In the genomic region with DNA sequence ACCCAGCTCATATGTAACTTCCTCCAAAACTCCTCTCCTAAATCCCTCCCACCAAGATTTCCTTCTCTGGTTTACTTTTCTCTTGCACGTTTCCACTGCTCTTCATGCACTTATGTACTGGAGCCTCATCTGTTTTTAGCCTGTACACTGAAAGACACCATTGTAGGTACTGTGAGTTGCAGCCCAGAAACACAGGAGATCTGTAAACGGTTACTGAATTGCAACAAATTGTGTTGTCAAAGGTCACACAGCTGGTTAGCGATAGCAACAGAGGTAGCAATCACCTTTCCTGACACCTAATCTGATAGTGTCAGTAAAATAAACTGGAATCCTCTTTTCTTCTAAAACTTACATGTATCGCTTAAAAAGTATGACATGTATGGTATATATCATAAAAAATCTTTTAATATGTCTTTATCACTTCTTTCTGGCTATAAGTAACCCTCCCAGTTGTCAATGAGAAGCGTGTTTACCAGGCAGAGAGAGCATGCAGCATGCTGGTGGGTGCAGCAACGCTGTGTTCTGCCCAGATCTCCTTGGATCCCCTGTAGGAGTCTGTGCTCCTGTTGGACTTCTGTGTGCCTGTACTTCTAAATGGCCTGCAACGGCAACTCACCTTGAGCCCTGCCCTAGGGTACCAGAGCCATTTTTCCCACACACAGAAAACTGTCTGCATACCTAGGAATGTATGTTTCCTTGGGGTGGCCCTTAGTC, we compare ENCODE assay signal across 20 cellular contexts.
DNase-seq lines count a peak whose midpoint lies in the region; ATAC-seq, FAIRE-seq and TF ChIP-seq lines count a peak whose summit lies in the region.
"Had no signal": no experiment of that assay in that cellular context is flagged by ENCODE, and none has a peak within 500 bp of the region (broad histone marks: within the 10 kb centered on the region; RNA-seq: fewer than 3 reads in every experiment).

No MANE protein-coding gene starts in this region.

- no peak for TF ChIP-seq POLR2A in H1 (IDR thresholded peaks at IDR 0.05; ENCODE audit: control extremely low read depth in 1 of 2, low read depth in 2 of 2, low read length in 2 of 2)

- peak overlapping the region; percentile 96; the same call in 1 of the 2 replicates for H2BK12ac ChIP-seq in H1 (ENCODE audit: low read depth, low read length)

- H3F3A ChIP-seq in GM23338 (replicated peaks; ENCODE audit: low read depth) = no peaks in the 10 kb centered on the region

- no peak overlapping the region for H3K4me3 ChIP-seq in GM23338
- H3K4me3 ChIP-seq in KMS-11 (IDR thresholded peaks at IDR 0.05; ENCODE audit: insufficient read depth, low read depth, low read length) = no peak overlapping the region
- no peak overlapping the region for H3K4me3 ChIP-seq in H1 (ENCODE audit: extremely low read depth in 1 of 4, insufficient read depth in 2 of 4, low read depth in 3 of 4, low read length in 4 of 4)
- H3K4me3 ChIP-seq in psoas muscle = no peak overlapping the region
- H3K4me3 ChIP-seq: BLaER1 had no signal

- DNase-seq in GM23338 (ENCODE audit: low spot score) (no peak), H1 (ENCODE audit: low read depth in 1 of 2, low spot score in 2 of 2) (no peak), psoas muscle (no peak), AG08396 (ENCODE audit: low spot score) (no peak), immature natural killer cell (no peak)
- DNase-seq: CD4-positive, alpha-beta T cell; COR-L47; DMS153; Karpas-422; NCI-H1417; NCI-H1694 treated with DMSO at 0.1 percent for 48 hours; NCI-H446 treated with DMSO at 0.1 percent for 48 hours; NCI-H526 treated with DMSO at 0.1 percent for 48 hours; OCI-M1 had no signal

- H3K9me3 ChIP-seq in H1 (ENCODE audit: insufficient read depth in 2 of 2, low read depth in 1 of 2, low read length in 1 of 2) = no peaks in the 10 kb centered on the region
- no peaks in the 10 kb centered on the region for H3K9me3 ChIP-seq in psoas muscle
- H3K9me3 ChIP-seq: BLaER1 had no signal

- H4K20me1 ChIP-seq in GM23338 (replicated peaks; ENCODE audit: insufficient read depth) (no peaks in the 10 kb centered on the region), KMS-11 (ENCODE audit: insufficient read depth) (no peaks in the 10 kb centered on the region), H1 (replicated peaks in 1 of 2; ENCODE audit: control insufficient read depth in 1 of 2, insufficient read depth in 2 of 2, low read length in 2 of 2) (no peaks in the 10 kb centered on the region)
- H4K20me1 ChIP-seq: BLaER1 had no signal

- H2AK5ac ChIP-seq in H1 (ENCODE audit: low read depth, low read length) = 0 out of 2 replicates have a peak overlapping the region, but pooled peaks have one; percentile 80

- TF ChIP-seq CTCF in GM23338 (conservative IDR thresholded peaks at IDR 0.05; ENCODE audit: low read depth in 2 of 2) = no peak
- no peak for TF ChIP-seq CTCF in KMS-11 (conservative IDR thresholded peaks at IDR 0.05; ENCODE audit: low read depth, low read length)
- no peak for TF ChIP-seq CTCF in H1 (IDR thresholded peaks at IDR 0.05; ENCODE audit: control extremely low read depth in 1 of 3, insufficient read depth in 1 of 3, low read depth in 1 of 3, low read length in 3 of 3)
- TF ChIP-seq CTCF in nephron (IDR thresholded peaks at IDR 0.05; ENCODE audit: unreplicated experiment in 3 of 3) = no peak
- TF ChIP-seq CTCF in psoas muscle (IDR thresholded peaks at IDR 0.05) = no peak

- H3K4me3 Mint-ChIP-seq in GM23338 (no peak overlapping the region), nephron (no peak overlapping the region), immature natural killer cell (no peak overlapping the region)
- H3K4me3 Mint-ChIP-seq: CD4-positive, alpha-beta T cell had no signal

- H3K36me3 Mint-ChIP-seq in GM23338 (ENCODE audit: low read depth) = no peaks in the 10 kb centered on the region
- H3K36me3 Mint-ChIP-seq in nephron (ENCODE audit: low read depth) = no peaks in the 10 kb centered on the region
- no peaks in the 10 kb centered on the region for H3K36me3 Mint-ChIP-seq in immature natural killer cell

- no peak overlapping the region for H3K4ac ChIP-seq in H1 (replicated peaks; ENCODE audit: insufficient read length, low read depth, low read length)

- no peak overlapping the region for H3K14ac ChIP-seq in H1 (ENCODE audit: insufficient read length)

- H3K23me2 ChIP-seq in H1 (ENCODE audit: low read depth, low read length) = no peaks in the 10 kb centered on the region

- WGBS in H1 (ENCODE audit: extremely low coverage in 1 of 2, insufficient coverage in 1 of 2, insufficient read length in 1 of 2, insufficient replicate concordance in 2 of 2, low coverage in 1 of 2, low lambda C conversion rate in 2 of 2, missing lambda C conversion rate in 1 of 2), 2 experiments = 89 to 100% methylated on average over 1 to 7 of the region's 7 CpGs
- 93 to 95% (median 94%) methylated on average over 7 of the region's 7 CpGs for WGBS in psoas muscle, 3 donors

- ATAC-seq in GM23338 (no peak), psoas muscle (no peak), HG03571 (IDR thresholded peaks at IDR 0.05; ENCODE audit: unreplicated experiment) (no peak)
- ATAC-seq: Right ventricle myocardium inferior had no signal

- H3K9me2 ChIP-seq in GM23338 (ENCODE audit: insufficient read depth) = peaks cover 11% of the 10 kb centered on the region

- H4K8ac ChIP-seq in H1 (ENCODE audit: extremely low read depth, insufficient read depth, low read length) = no peak overlapping the region

- POLR2A ChIA-PET in H1 (lab: Charles Lee; ENCODE audit: partially characterized antibody) = no interaction called here

- no peak overlapping the region for H4K91ac ChIP-seq in H1 (replicated peaks; ENCODE audit: insufficient read length, low read length)

- H3K4me2 ChIP-seq in GM23338 = no peak overlapping the region
- H3K4me2 ChIP-seq in KMS-11 = no peak overlapping the region
- H3K4me2 ChIP-seq in H1 (ENCODE audit: insufficient read depth in 1 of 2, low read depth in 2 of 2, low read length in 2 of 2) = no peak overlapping the region
- H3K4me2 ChIP-seq: BLaER1 had no signal

- H3K27ac Mint-ChIP-seq in GM23338 (no peak overlapping the region), nephron (peak overlapping the region; percentile 36 to 94 (median 70)), immature natural killer cell (no peak overlapping the region)
- H3K27ac Mint-ChIP-seq: CD4-positive, alpha-beta T cell had no signal

- no peaks in the 10 kb centered on the region for H3K79me1 ChIP-seq in H1 (ENCODE audit: low read depth, low read length)

- H3K27me3 Mint-ChIP-seq in GM23338 (ENCODE audit: insufficient read depth, low read depth, poor library complexity) (peaks cover 3% of the 10 kb centered on the region), nephron (ENCODE audit: low read depth) (no peaks in the 10 kb centered on the region), immature natural killer cell (ENCODE audit: low read depth in 3 of 3) (peaks cover 0 to 24% (median 16%) of the 10 kb centered on the region in 3 donors)

- H2BK5ac ChIP-seq in H1 (ENCODE audit: low read depth, low read length) = no peak overlapping the region

- peaks cover 16% of the 10 kb centered on the region for H3K4me1 ChIP-seq in GM23338 (ENCODE audit: insufficient read depth)
- peaks cover 41% of the 10 kb centered on the region for H3K4me1 ChIP-seq in KMS-11 (ENCODE audit: low read depth, poor library complexity, severe bottlenecking)
- H3K4me1 ChIP-seq in H1 (replicated peaks in 1 of 4; ENCODE audit: control insufficient read depth in 3 of 4, insufficient read depth in 4 of 4, low read length in 3 of 4) = peaks cover 0 to 16% (median 6%) of the 10 kb centered on the region in 4 experiments; a peak in 4 of 7 replicates
- H3K4me1 ChIP-seq in psoas muscle = no peaks in the 10 kb centered on the region
- H3K4me1 ChIP-seq: BLaER1 had no signal

- peak overlapping the region; percentile 52; the same call in 1 of the 2 replicates for H2AFZ ChIP-seq in GM23338
- no peak overlapping the region; the same call in 1 of the 2 replicates for H2AFZ ChIP-seq in KMS-11 (ENCODE audit: low read depth)
- no peak overlapping the region for H2AFZ ChIP-seq in H1 (ENCODE audit: low read length)

- H2BK15ac ChIP-seq in H1 (ENCODE audit: low read length) = no peak overlapping the region

- H3K18ac ChIP-seq in H1 (ENCODE audit: extremely low read depth, low read length) = no peak overlapping the region

- peak overlapping the region; percentile 65; the same call in 1 of the 2 replicates for H3K9ac ChIP-seq in KMS-11
- no peak overlapping the region for H3K9ac ChIP-seq in H1 (replicated peaks in 1 of 4; ENCODE audit: extremely low read depth in 1 of 4, low read depth in 3 of 4, low read length in 3 of 4)
- H3K9ac ChIP-seq: BLaER1 had no signal

- H3K27ac ChIP-seq in GM23338 (ENCODE audit: low read depth) (no peak overlapping the region), KMS-11 (peak overlapping the region; percentile 92; the same call in 1 of the 2 replicates), H1 (ENCODE audit: low read depth, low read length) (no peak overlapping the region), psoas muscle (no peak overlapping the region)
- H3K27ac ChIP-seq: BLaER1 had no signal

- TF ChIP-seq RAD21 in H1 (IDR thresholded peaks at IDR 0.05 in 1 of 2, conservative IDR thresholded peaks at IDR 0.05 in 1 of 2; ENCODE audit: low read depth in 2 of 2, low read length in 2 of 2) = no peak

- intact Hi-C loops in psoas muscle (cut with DNase I) = no loop called here

- H3K23ac ChIP-seq in H1 (ENCODE audit: insufficient read length) = no peak overlapping the region

- H2BK20ac ChIP-seq in H1 (ENCODE audit: low read length) = no peak overlapping the region

- H3K56ac ChIP-seq in H1 (replicated peaks; ENCODE audit: insufficient read length, low read depth, low read length) = no peak overlapping the region

- H3K79me2 ChIP-seq in GM23338 (replicated peaks; ENCODE audit: insufficient read depth) = no peaks in the 10 kb centered on the region
- no peaks in the 10 kb centered on the region for H3K79me2 ChIP-seq in KMS-11 (ENCODE audit: insufficient read depth, low read depth)
- H3K79me2 ChIP-seq in H1 (ENCODE audit: control insufficient read depth in 1 of 2, insufficient read depth in 2 of 2, low read length in 2 of 2) = no peaks in the 10 kb centered on the region

- TF ChIP-seq EP300 in H1 (IDR thresholded peaks at IDR 0.05; ENCODE audit: borderline replicate concordance in 1 of 2, low read depth in 2 of 2, low read length in 2 of 2) = no peak

- H2BK120ac ChIP-seq in H1 (replicated peaks; ENCODE audit: low read depth, low read length) = no peak overlapping the region

- peaks cover 20% of the 10 kb centered on the region for H3K4me1 Mint-ChIP-seq in GM23338
- peaks cover 23% of the 10 kb centered on the region for H3K4me1 Mint-ChIP-seq in nephron
- no peaks in the 10 kb centered on the region for H3K4me1 Mint-ChIP-seq in immature natural killer cell

- H3K27me3 ChIP-seq in GM23338 (ENCODE audit: insufficient read depth) (no peaks in the 10 kb centered on the region), KMS-11 (ENCODE audit: insufficient read depth, low read depth) (no peaks in the 10 kb centered on the region), H1 (replicated peaks in 1 of 4; ENCODE audit: control insufficient read depth in 3 of 4, extremely low read depth in 1 of 4, insufficient read depth in 3 of 4, low read length in 3 of 4) (no peaks in the 10 kb centered on the region; a peak in 1 of 7 replicates), psoas muscle (ENCODE audit: insufficient read depth in 3 of 3, low read length in 2 of 3) (no peaks in the 10 kb centered on the region)
- H3K27me3 ChIP-seq: BLaER1 had no signal

- H3K36me3 ChIP-seq in GM23338 (ENCODE audit: insufficient read depth) (no peaks in the 10 kb centered on the region), KMS-11 (ENCODE audit: insufficient read depth) (no peaks in the 10 kb centered on the region), H1 (ENCODE audit: control insufficient read depth in 2 of 4, insufficient read depth in 4 of 4, low read length in 3 of 4) (no peaks in the 10 kb centered on the region), psoas muscle (ENCODE audit: insufficient read depth in 1 of 2, low read depth in 1 of 2) (no peaks in the 10 kb centered on the region)
- H3K36me3 ChIP-seq: BLaER1 had no signal

- H4K5ac ChIP-seq in H1 (ENCODE audit: insufficient read length, low read depth, low read length) = no peak overlapping the region

- H3K9me3 Mint-ChIP-seq in GM23338 (peaks cover 3% of the 10 kb centered on the region; the same call in 1 of the 3 replicates), nephron (peaks cover 4% of the 10 kb centered on the region), immature natural killer cell (peaks cover 0 to 2% (median 0%) of the 10 kb centered on the region in 6 donors)
- H3K9me3 Mint-ChIP-seq: CD4-positive, alpha-beta T cell had no signal

- FAIRE-seq in H1 (lab: Jason Lieb, UNC) = no peak
- FAIRE-seq: GM12891 had no signal

- CTCF ChIA-PET in H1 (lab: Charles Lee; ENCODE audit: partially characterized antibody) = interaction anchor here (1.8 kb wide), 1 partner anchor 9 kb away, joined by 4 read pairs; no protein-coding TSS in a partner anchor

Comparison
In these comparisons a context has a peak if more than half of its experiments do, and no peak if none do; other contexts are left out.
1. H3K27ac Mint-ChIP-seq: peak in nephron (3 of 3); none in GM23338 (single experiment) and immature natural killer cell (0 of 6).